ENCODE assay signal across 16 cellular contexts in the genomic region with DNA sequence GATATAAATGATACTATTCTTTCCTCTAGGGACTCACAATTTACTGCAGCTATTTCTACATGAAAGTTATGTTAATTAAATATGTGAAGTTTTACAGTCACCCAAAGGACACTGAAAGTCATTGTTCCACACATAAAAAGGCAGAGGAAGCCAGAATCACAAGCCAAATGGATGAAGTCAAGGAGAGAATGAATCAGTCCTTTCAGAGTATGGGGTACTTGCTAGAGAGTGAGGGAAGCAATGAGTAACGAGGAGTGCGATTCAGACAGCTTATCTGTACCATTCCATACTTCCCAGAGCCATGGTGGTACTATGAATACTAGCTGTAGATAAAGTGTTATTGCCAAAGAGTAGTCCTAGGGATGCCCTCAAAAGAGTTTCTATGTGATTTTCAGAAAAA. TPM values are rescaled to one million over a fixed set of nuclear protein-coding genes. Genes with fewer than 3 reads are reported as not detected.
DNase-seq lines count a peak whose midpoint lies in the region; ATAC-seq and TF ChIP-seq lines count a peak whose summit lies in the region.
"Had no signal": no experiment of that assay in that cellular context is flagged by ENCODE, and none has a peak within 500 bp of the region (broad histone marks: within the 10 kb centered on the region; RNA-seq: fewer than 3 reads in every experiment).

No MANE protein-coding gene starts in this region.

- peaks cover 23% of the 10 kb centered on the region for H3F3A ChIP-seq in MM.1S (ENCODE audit: insufficient read depth, low read length)

- TF ChIP-seq CTCF in chondrocyte (IDR thresholded peaks at IDR 0.05) (no peak), right lobe of liver (IDR thresholded peaks at IDR 0.05) (no peak), tibial artery (IDR thresholded peaks at IDR 0.05) (no peak), MM.1S (IDR thresholded peaks at IDR 0.05; ENCODE audit: low read length) (no peak)

- no peak overlapping the region for H3K4me2 ChIP-seq in MM.1S (ENCODE audit: low read depth, low read length)

- H3K4me1 Mint-ChIP-seq in activated naive CD4-positive, alpha-beta T cell treated with anti-CD3 and anti-CD28 coated beads, Interleukin-2, amount 10 ng/mL, durations not matched to agents 7 days and 5 days, result no peaks in the 10 kb centered on the region
- peaks cover 49% of the 10 kb centered on the region for H3K4me1 Mint-ChIP-seq in chondrocyte (ENCODE audit: low read depth)

- H3K9me3 Mint-ChIP-seq in activated naive CD4-positive, alpha-beta T cell treated with anti-CD3 and anti-CD28 coated beads, Interleukin-2, amount 50 U/mL, for 72 hours, result no peaks in the 10 kb centered on the region
- no peaks in the 10 kb centered on the region for H3K9me3 Mint-ChIP-seq in activated naive CD4-positive, alpha-beta T cell treated with anti-CD3 and anti-CD28 coated beads, Interleukin-2, amount 10 ng/mL, durations not matched to agents 7 days and 5 days
- H3K9me3 Mint-ChIP-seq in chondrocyte (ENCODE audit: low read depth), result no peaks in the 10 kb centered on the region
- H3K9me3 Mint-ChIP-seq: activated T-cell treated with anti-CD3 and anti-CD28 coated beads, Interleukin-2, amount 50 U/mL, for 4 hours; WTC11 had no signal

- H3K79me2 ChIP-seq in MM.1S (ENCODE audit: low read length), result peaks cover 93% of the 10 kb centered on the region

- H3K27me3 Mint-ChIP-seq in activated naive CD4-positive, alpha-beta T cell treated with anti-CD3 and anti-CD28 coated beads, Interleukin-2, amount 10 ng/mL, durations not matched to agents 7 days and 5 days, result peaks cover 16% of the 10 kb centered on the region
- no peaks in the 10 kb centered on the region for H3K27me3 Mint-ChIP-seq in chondrocyte (ENCODE audit: low read depth)

- CTCF ChIA-PET in activated naive CD4-positive, alpha-beta T cell treated with anti-CD3 and anti-CD28 coated beads, Interleukin-2, amount 10 ng/mL, durations not matched to agents 7 days and 5 days (lab: Charles Lee), result no interaction called here

- no peak for TF ChIP-seq POLR2A in right lobe of liver (IDR thresholded peaks at IDR 0.05)

- H3K27ac ChIP-seq in right lobe of liver (peak overlapping the region in 2 of 3 donors; percentile 22 to 61), tibial artery (peak overlapping the region; percentile 41 to 65), MM.1S (ENCODE audit: low read length) (no peak overlapping the region)
- H3K27ac ChIP-seq: ovary had no signal

- no peaks in the 10 kb centered on the region for H3K9me3 ChIP-seq in right lobe of liver
- H3K9me3 ChIP-seq in tibial artery, result no peaks in the 10 kb centered on the region
- no peaks in the 10 kb centered on the region for H3K9me3 ChIP-seq in MM.1S (replicated peaks; ENCODE audit: insufficient read depth, low read length)
- H3K9me3 ChIP-seq: ovary had no signal

- ATAC-seq in activated naive CD4-positive, alpha-beta T cell treated with anti-CD3 and anti-CD28 coated beads, Interleukin-2, amount 50 U/mL, for 72 hours, result peak; percentile 51 to 61
- ATAC-seq in right lobe of liver (no peak), GM19455 (IDR thresholded peaks at IDR 0.05; ENCODE audit: unreplicated experiment) (no peak), GM18870 (IDR thresholded peaks at IDR 0.05; ENCODE audit: unreplicated experiment) (no peak)
- ATAC-seq: activated T-cell treated with anti-CD3 and anti-CD28 coated beads, Interleukin-2, amount 50 U/mL, for 4 hours; left lobe of liver; WTC11 had no signal

- no peak overlapping the region for H3K9ac ChIP-seq in MM.1S (ENCODE audit: low read length)

- WGBS in right lobe of liver (ENCODE audit: insufficient coverage, low coverage, low lambda C conversion rate, missing lambda C conversion rate), result 73% methylated on average over 2 of the region's 2 CpGs

- H3K4me3 Mint-ChIP-seq in activated naive CD4-positive, alpha-beta T cell treated with anti-CD3 and anti-CD28 coated beads, Interleukin-2, amount 10 ng/mL, durations not matched to agents 7 days and 5 days, result no peak overlapping the region
- H3K4me3 Mint-ChIP-seq in chondrocyte (ENCODE audit: unreplicated experiment), result no peak overlapping the region
- H3K4me3 Mint-ChIP-seq: activated T-cell treated with anti-CD3 and anti-CD28 coated beads, Interleukin-2, amount 50 U/mL, for 4 hours; WTC11 had no signal

- H3K36me3 ChIP-seq in right lobe of liver (no peaks in the 10 kb centered on the region), tibial artery (no peaks in the 10 kb centered on the region), MM.1S (replicated peaks; ENCODE audit: insufficient read depth, low read length) (peaks cover 30% of the 10 kb centered on the region; the same call in 1 of the 2 replicates)
- H3K36me3 ChIP-seq: ovary had no signal

- DNase-seq in activated naive CD4-positive, alpha-beta T cell treated with anti-CD3 and anti-CD28 coated beads, Interleukin-2, amount 50 U/mL, for 72 hours (ENCODE audit: low spot score in 2 of 2), result no peak
- DNase-seq in activated naive CD4-positive, alpha-beta T cell treated with anti-CD3 and anti-CD28 coated beads, Interleukin-2, amount 10 ng/mL, durations not matched to agents 7 days and 5 days, result no peak
- no peak for DNase-seq in chondrocyte (ENCODE audit: low spot score)
- DNase-seq in right lobe of liver, result no peak
- no peak for DNase-seq in tibial artery
- no peak for DNase-seq in MM.1S
- DNase-seq: activated T-cell treated with anti-CD3 and anti-CD28 coated beads, Interleukin-2, amount 50 U/mL, for 4 hours; Calu3; MV-4-11; NCI-H510A; ovary; SHP77 treated with DMSO at 0.1 percent for 48 hours had no signal

- H3K27me3 ChIP-seq in right lobe of liver (no peaks in the 10 kb centered on the region), tibial artery (no peaks in the 10 kb centered on the region), MM.1S (replicated peaks; ENCODE audit: insufficient read depth, low read length) (no peaks in the 10 kb centered on the region)
- H3K27me3 ChIP-seq: ovary had no signal

- no peaks in the 10 kb centered on the region for H3K36me3 Mint-ChIP-seq in activated naive CD4-positive, alpha-beta T cell treated with anti-CD3 and anti-CD28 coated beads, Interleukin-2, amount 50 U/mL, for 72 hours
- no peaks in the 10 kb centered on the region for H3K36me3 Mint-ChIP-seq in activated naive CD4-positive, alpha-beta T cell treated with anti-CD3 and anti-CD28 coated beads, Interleukin-2, amount 10 ng/mL, durations not matched to agents 7 days and 5 days
- peaks cover 2% of the 10 kb centered on the region for H3K36me3 Mint-ChIP-seq in chondrocyte (ENCODE audit: low read depth)

- no peak overlapping the region for H2AFZ ChIP-seq in MM.1S (ENCODE audit: low read length)

- H3K4me3 ChIP-seq in right lobe of liver, result no peak overlapping the region
- no peak overlapping the region for H3K4me3 ChIP-seq in tibial artery
- H3K4me3 ChIP-seq in MM.1S (ENCODE audit: low read length), result no peak overlapping the region
- H3K4me3 ChIP-seq: ovary had no signal

- H3K4me1 ChIP-seq in right lobe of liver, result peaks cover 3 to 75% (median 31%) of the 10 kb centered on the region in 4 donors
- H3K4me1 ChIP-seq in tibial artery, result peaks cover 0 to 95% (median 61%) of the 10 kb centered on the region in 4 donors
- peaks cover 70% of the 10 kb centered on the region for H3K4me1 ChIP-seq in MM.1S (ENCODE audit: low read length)

- no peaks in the 10 kb centered on the region for H3K9me2 ChIP-seq in MM.1S (replicated peaks; ENCODE audit: insufficient read depth, low read length)

- H4K20me1 ChIP-seq in MM.1S (ENCODE audit: insufficient read depth, low read length), result no peaks in the 10 kb centered on the region

- intact Hi-C loops in right lobe of liver (cut with DNase I), result loop anchor here in 1 of 2 donors (10.0 kb wide), 1 partner anchor 45 kb away; no protein-coding TSS in a partner anchor
- intact Hi-C loops in tibial artery (cut with DNase I; ENCODE audit: low total_unique reads), result no loop called here

- peak overlapping the region in 1 of 2 donors; percentile 32 for H3K27ac Mint-ChIP-seq in activated naive CD4-positive, alpha-beta T cell treated with anti-CD3 and anti-CD28 coated beads, Interleukin-2, amount 50 U/mL, for 72 hours
- H3K27ac Mint-ChIP-seq in activated naive CD4-positive, alpha-beta T cell treated with anti-CD3 and anti-CD28 coated beads, Interleukin-2, amount 10 ng/mL, durations not matched to agents 7 days and 5 days, result no peak overlapping the region
- H3K27ac Mint-ChIP-seq in chondrocyte (ENCODE audit: unreplicated experiment), result peak overlapping the region; percentile 73
- H3K27ac Mint-ChIP-seq: WTC11 had no signal

RNA-seq across cellular contexts. Expression of a gene that starts 16.8 kb away (rescaled TPM):
- total RNA-seq in activated naive CD4-positive, alpha-beta T cell treated with anti-CD3 and anti-CD28 coated beads, Interleukin-2, amount 50 U/mL, for 72 hours, result under 1 TPM; 0.64 to 0.88 TPM
- total RNA-seq in chondrocyte, result 0.32 TPM in 1 of 3 replicates, not detected in the others
- total RNA-seq in right lobe of liver, result 10 to 100 TPM; 17.8 to 69.6 (median 31.5) TPM

Comparison
In these comparisons a context has a peak if more than half of its experiments do, and no peak if none do; other contexts are left out.
1. ATAC-seq: peak in activated naive CD4-positive, alpha-beta T cell treated with anti-CD3 and anti-CD28 coated beads, Interleukin-2, amount 50 U/mL, for 72 hours (2 of 2); none in right lobe of liver (0 of 4), GM19455 (single experiment) and GM18870 (single experiment).
2. RNA of a gene that starts 16.8 kb away (total RNA-seq): 17.8 to 69.6 TPM in right lobe of liver; 0.64 to 0.88 TPM in activated naive CD4-positive, alpha-beta T cell treated with anti-CD3 and anti-CD28 coated beads, Interleukin-2, amount 50 U/mL, for 72 hours and 0.32 TPM in chondrocyte; every median in the first group is over 10 times any median in the second.